Comparison of ENCODE assay signal across 8 cellular contexts in the genomic region with DNA sequence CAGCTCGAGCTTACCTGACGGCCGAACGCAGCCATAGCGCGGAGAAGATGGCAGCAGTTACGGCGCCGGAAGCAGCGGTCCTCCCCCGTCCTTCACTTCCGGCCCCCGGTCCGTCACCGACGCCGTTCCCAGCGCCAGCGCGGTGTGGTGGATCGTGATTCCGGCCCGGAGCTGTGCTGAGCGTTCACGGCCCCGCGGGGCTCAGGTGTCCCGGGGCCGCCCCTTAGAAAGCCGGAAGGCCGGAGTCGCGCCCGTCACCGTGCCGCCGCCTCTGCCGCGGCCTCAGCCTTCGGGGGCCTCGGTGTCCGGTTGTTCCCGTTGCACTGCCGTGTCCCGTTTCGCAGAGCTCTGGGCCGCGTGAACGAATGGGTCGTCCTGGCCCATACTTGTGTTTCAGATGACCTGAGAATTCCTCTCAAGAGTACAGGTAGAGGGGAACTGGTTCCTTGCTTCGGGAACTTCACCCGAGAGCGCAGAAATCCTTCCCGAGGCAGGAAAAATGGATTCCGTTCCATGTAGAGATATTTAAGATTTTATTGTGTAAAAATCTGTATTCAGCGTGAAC. TPM values are rescaled to one million over a fixed set of nuclear protein-coding genes. Genes with fewer than 3 reads are reported as not detected.
DNase-seq lines count a peak whose midpoint lies in the region; ATAC-seq, FAIRE-seq and TF ChIP-seq lines count a peak whose summit lies in the region.

A gene with protein sequence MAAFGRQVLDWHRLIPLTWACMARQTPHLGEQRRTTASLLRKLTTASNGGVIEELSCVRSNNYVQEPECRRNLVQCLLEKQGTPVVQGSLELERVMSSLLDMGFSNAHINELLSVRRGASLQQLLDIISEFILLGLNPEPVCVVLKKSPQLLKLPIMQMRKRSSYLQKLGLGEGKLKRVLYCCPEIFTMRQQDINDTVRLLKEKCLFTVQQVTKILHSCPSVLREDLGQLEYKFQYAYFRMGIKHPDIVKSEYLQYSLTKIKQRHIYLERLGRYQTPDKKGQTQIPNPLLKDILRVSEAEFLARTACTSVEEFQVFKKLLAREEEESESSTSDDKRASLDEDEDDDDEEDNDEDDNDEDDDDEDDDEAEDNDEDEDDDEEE (minus strand): TSS at position 49 of the 565 bp plus-strand sequence. CDS start 14 bp downstream, at position 35.

- no peak for TF ChIP-seq CTCF in keratinocyte (optimal IDR thresholded peaks at IDR 0.05 in 1 of 3, IDR thresholded peaks at IDR 0.05 in 1 of 3, conservative IDR thresholded peaks at IDR 0.05 in 1 of 3; ENCODE audit: extremely low read depth in 1 of 3, insufficient read depth in 2 of 3, low read length in 3 of 3)

- no peaks in the 10 kb centered on the region for H3K27me3 ChIP-seq in keratinocyte (ENCODE audit: control insufficient read depth, extremely low read depth, insufficient read depth, low read length)

- ATAC-seq in GM18907 (IDR thresholded peaks at IDR 0.05; ENCODE audit: unreplicated experiment) (peak; percentile 82), HG03159 (IDR thresholded peaks at IDR 0.05; ENCODE audit: unreplicated experiment) (peak; percentile 82)

- H3K9me1 ChIP-seq in keratinocyte (ENCODE audit: control insufficient read depth, extremely low read depth, insufficient read depth, low read length), result no peaks in the 10 kb centered on the region

- peak within 1 kb of the TSS; percentile 89 to 91 (median 90) for H3K4me3 ChIP-seq in keratinocyte (ENCODE audit: control insufficient read depth in 2 of 3, extremely low read depth in 1 of 3, insufficient read depth in 2 of 3, low read depth in 1 of 3, low read length in 3 of 3)

- dilution Hi-C loops in keratinocyte (cut with MboI; ENCODE audit: extremely low pct_ligation_motif_present, low sequenced_read_pairs), result no loop called here

- DNase-seq in AG08396 (ENCODE audit: low spot score) (peak; percentile 94), NCI-H2227 treated with DMSO at 0.1 percent for 48 hours (lab: John Stamatoyannopoulos, UW) (peak; percentile 87), cerebellar nuclear complex (lab: John Stamatoyannopoulos, UW) (peak; percentile 29 to 47), keratinocyte (ENCODE audit: low read depth, low spot score) (no peak)
- peak; percentile 79 for DNase-seq in activated CD4-positive, alpha-beta T cell treated with anti-CD3 and anti-CD28 coated beads for 1 hour
- peak; percentile 74 to 81 for DNase-seq in stimulated activated CD4-positive, alpha-beta T cell treated with anti-CD3 and anti-CD28 coated beads, Interleukin-15, amount 100 ng/mL, for 1 hour (ENCODE audit: low read depth in 1 of 2, low spot score in 1 of 2)

- H3K27ac ChIP-seq in keratinocyte (ENCODE audit: control insufficient read depth, insufficient read depth, low read length), result peak within 1 kb of the TSS; percentile 64

- H3K9me3 ChIP-seq in keratinocyte (ENCODE audit: control insufficient read depth, low read depth, low read length), result no peaks in the 10 kb centered on the region

- peak within 1 kb of the TSS; percentile 83 for H3K4me2 ChIP-seq in keratinocyte (ENCODE audit: control insufficient read depth, extremely low read depth, insufficient read depth, low read depth, low read length)

- H3K79me2 ChIP-seq in keratinocyte (ENCODE audit: control insufficient read depth, insufficient read depth, low read length), result peaks cover 25% of the 10 kb centered on the region

- peak; percentile 5 for FAIRE-seq in keratinocyte (lab: Jason Lieb, UNC)

- H4K20me1 ChIP-seq in keratinocyte (ENCODE audit: control insufficient read depth, extremely low read depth, insufficient read depth, low read length), result peaks cover 3% of the 10 kb centered on the region

- peak within 1 kb of the TSS; percentile 80 for H3K9ac ChIP-seq in keratinocyte (ENCODE audit: control insufficient read depth, extremely low read depth, insufficient read depth, low read length)

- peaks cover 8 to 11% of the 10 kb centered on the region in 2 experiments for H3K36me3 ChIP-seq in keratinocyte (ENCODE audit: control insufficient read depth in 2 of 2, extremely low read depth in 1 of 2, insufficient read depth in 2 of 2, low read length in 2 of 2)

- H3K4me1 ChIP-seq in keratinocyte (ENCODE audit: control insufficient read depth, extremely low read depth, insufficient read depth, low read length), result no peaks in the 10 kb centered on the region

- H2AFZ ChIP-seq in keratinocyte (ENCODE audit: control insufficient read depth, low read length), result peak within 1 kb of the TSS; percentile 94

RNA-seq across cellular contexts. Expression of the gene that starts here (rescaled TPM):
- polyA plus RNA-seq in keratinocyte, result 25.8 to 29.9 TPM (median 28.5 TPM) in 3 replicates
- 30.8 TPM for polyA plus RNA-seq in keratinocyte (2011; ENCODE audit: low read depth)
- polyA plus RNA-seq in keratinocyte (2011; cell fraction: cytosol; rRNA removed), result 15.9 and 19.0 TPM in 2 replicates
- 51.1 and 63.6 TPM in 2 replicates for polyA plus RNA-seq in keratinocyte (2011; cell fraction: nucleus; rRNA removed)
- polyA plus RNA-seq in keratinocyte (2012; ENCODE audit: low replicate concordance), result 18.8 and 19.4 TPM in 2 replicates
- 13.3 to 26.8 TPM (median 20.0 TPM) in 3 replicates for polyA minus RNA-seq in keratinocyte
- 6.9 TPM for polyA minus RNA-seq in keratinocyte (2011; cell fraction: cytosol; rRNA and poly(A)+ RNA removed)
- polyA minus RNA-seq in keratinocyte (2011; cell fraction: nucleus; rRNA and poly(A)+ RNA removed), result 12.1 and 22.8 TPM in 2 replicates
